Comparison of ENCODE assay signal across 8 cellular contexts in genomic region chr20:48921883-48922867, GRCh38. TPM values are rescaled to one million over a fixed set of nuclear protein-coding genes. Genes with fewer than 3 reads are reported as not detected.
DNase-seq lines count a peak whose midpoint lies in the region; ATAC-seq and TF ChIP-seq lines count a peak whose summit lies in the region.

No MANE protein-coding gene starts in this region.

- H3K4me3 ChIP-seq in SK-N-SH (ENCODE audit: low read depth in 2 of 2, low read length in 1 of 2) (peak overlapping the region; percentile 80 to 92), epithelial cell of proximal tubule (ENCODE audit: low read depth, low read length) (peak overlapping the region; percentile 75)

- H3K36me3 ChIP-seq in SK-N-SH (replicated peaks in 1 of 2; ENCODE audit: control insufficient read depth in 1 of 2, insufficient read depth in 2 of 2, low read length in 1 of 2): peaks cover 0 to 5% of the 10 kb centered on the region in 2 experiments

- peaks cover 58% of the 10 kb centered on the region for H3K79me2 ChIP-seq in SK-N-SH (ENCODE audit: insufficient read depth)

- TF ChIP-seq RAD21 in SK-N-SH (IDR thresholded peaks at IDR 0.05; ENCODE audit: low read length): no peak

- no peaks in the 10 kb centered on the region for H3K9me2 ChIP-seq in SK-N-SH

- H3K4me2 ChIP-seq in SK-N-SH: peak overlapping the region; percentile 99

- H3F3A ChIP-seq in SK-N-SH (replicated peaks; ENCODE audit: insufficient read depth): peaks cover 17% of the 10 kb centered on the region

- peak overlapping the region; percentile 62 to 77 for H3K27ac ChIP-seq in SK-N-SH (ENCODE audit: low read depth in 2 of 2, low read length in 1 of 2)

- H3K9ac ChIP-seq in SK-N-SH: peak overlapping the region; percentile 88

- peak; percentile 42 for ATAC-seq in GM19455 (IDR thresholded peaks at IDR 0.05; ENCODE audit: unreplicated experiment)
- peak; percentile 33 for ATAC-seq in HG03565 (IDR thresholded peaks at IDR 0.05; ENCODE audit: unreplicated experiment)
- ATAC-seq in HG03025 (IDR thresholded peaks at IDR 0.05; ENCODE audit: low FRiP score, unreplicated experiment): no peak

- DNase-seq in COLO668 (lab: John Stamatoyannopoulos, UW; ENCODE audit: unreplicated experiment) (peak; percentile 83), SK-N-SH (peak; percentile 85), epithelial cell of proximal tubule (ENCODE audit: low read depth) (no peak), myocyte (ENCODE audit: low read depth) (peak; percentile 60), hippocampal formation (lab: John Stamatoyannopoulos, UW) (no peak)

- 18% methylated on average over 25 of the region's 35 CpGs for WGBS in SK-N-SH (ENCODE audit: low lambda C conversion rate)

- peaks cover 9 to 17% of the 10 kb centered on the region in 2 experiments; a peak in 3 of 4 replicates for H3K4me1 ChIP-seq in SK-N-SH (ENCODE audit: control insufficient read depth in 1 of 2, insufficient read depth in 2 of 2, low read depth in 1 of 2, low read length in 1 of 2)

- H3K9me3 ChIP-seq in SK-N-SH: no peaks in the 10 kb centered on the region

- H4K20me1 ChIP-seq in SK-N-SH (ENCODE audit: insufficient read depth): peaks cover 32% of the 10 kb centered on the region

- CTCF ChIA-PET in SK-N-SH (lab: Yijun Ruan, JAX): interaction anchor here (1.1 to 2.8 kb wide), 4 partner anchors 16 to 295 kb away, joined by 3 to 12 read pairs (median 4); no protein-coding TSS in a partner anchor

- no peak for TF ChIP-seq EP300 in SK-N-SH (IDR thresholded peaks at IDR 0.05; ENCODE audit: borderline replicate concordance in 1 of 2, low read depth in 1 of 2, low read length in 1 of 2)

- POLR2A ChIA-PET in SK-N-SH (lab: Yijun Ruan, JAX): interaction anchor here (0.5 to 0.6 kb wide), 2 partner anchors 12 to 18 kb away, joined by 3 to 4 read pairs; no protein-coding TSS in a partner anchor

- H2AFZ ChIP-seq in SK-N-SH (ENCODE audit: low read depth): peak overlapping the region; percentile 89

- TF ChIP-seq CTCF in SK-N-SH (IDR thresholded peaks at IDR 0.05) (no peak), epithelial cell of proximal tubule (conservative IDR thresholded peaks at IDR 0.05; ENCODE audit: low read depth, low read length) (no peak)

- no peaks in the 10 kb centered on the region for H3K27me3 ChIP-seq in SK-N-SH (ENCODE audit: insufficient read depth)

TF ChIP-seq in SK-N-SH, 30 proteins besides CTCF, POLR2A, EP300 and RAD21:
- no peak for TF ChIP-seq USF1 (IDR thresholded peaks at IDR 0.05; ENCODE audit: borderline replicate concordance, low read depth)
- TF ChIP-seq PBX3 (IDR thresholded peaks at IDR 0.05): no peak
- TF ChIP-seq NRF1 (IDR thresholded peaks at IDR 0.05; ENCODE audit: low read depth, low read length): peak; percentile 51
- no peak for TF ChIP-seq REST (IDR thresholded peaks at IDR 0.05; ENCODE audit: low read depth, low read length)
- TF ChIP-seq FOXJ3 (CRISPR knock-in tag; IDR thresholded peaks at IDR 0.05): no peak
- no peak for TF ChIP-seq RCOR1 (IDR thresholded peaks at IDR 0.05; ENCODE audit: low read length)
- TF ChIP-seq TEAD4 (IDR thresholded peaks at IDR 0.05; ENCODE audit: borderline replicate concordance, insufficient read depth): no peak
- TF ChIP-seq USF2 (IDR thresholded peaks at IDR 0.05; ENCODE audit: borderline replicate concordance, low read depth, low read length): no peak

RNA-seq across cellular contexts. Expression of gene ARFGEF2, which starts 0.7 kb away (rescaled TPM):
- polyA plus RNA-seq in SK-N-SH (2012; rRNA removed): 6.1 and 8.4 TPM in 2 replicates
- polyA plus RNA-seq in SK-N-SH (2012; cell fraction: cytosol; rRNA removed): 7.1 and 7.9 TPM in 2 replicates
- 8.4 and 16.0 TPM in 2 replicates for polyA plus RNA-seq in SK-N-SH (2012; cell fraction: nucleus; rRNA removed)
- total RNA-seq in epithelial cell of proximal tubule: 19.0 and 20.5 TPM in 2 replicates
- total RNA-seq in myocyte: 27.6 and 36.3 TPM in 2 replicates
- polyA plus RNA-seq in myocyte (2012): 9.9 TPM

Comparison
In these comparisons a context has a peak if more than half of its experiments do, and no peak if none do; other contexts are left out.
1. DNase-seq: peak in COLO668 (single experiment), SK-N-SH (single experiment) and myocyte (single experiment); none in epithelial cell of proximal tubule (single experiment) and hippocampal formation (0 of 2).